Comparison of ENCODE assay signal across 8 cellular contexts in the genomic region with DNA sequence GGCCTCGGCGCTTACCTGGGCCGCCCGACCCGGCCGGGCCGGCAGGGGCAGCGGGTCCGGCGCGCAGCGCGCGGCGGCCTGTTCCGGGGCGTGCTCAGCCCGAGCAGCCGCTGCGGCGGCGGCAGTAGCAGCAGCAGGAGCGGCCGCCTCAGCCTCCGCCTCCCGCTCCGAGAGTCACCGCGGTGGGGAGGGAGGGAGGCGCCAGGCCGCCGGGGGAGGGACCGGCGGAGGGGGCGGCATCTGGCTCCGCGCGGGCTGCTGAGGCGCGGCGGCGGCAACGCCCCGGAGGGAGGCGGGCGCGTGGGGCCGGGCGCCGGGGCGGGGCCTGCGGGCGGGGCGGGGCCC. TPM values are rescaled to one million over a fixed set of nuclear protein-coding genes. Genes with fewer than 3 reads are reported as not detected.
DNase-seq lines count a peak whose midpoint lies in the region; ATAC-seq and TF ChIP-seq lines count a peak whose summit lies in the region.

A gene with protein sequence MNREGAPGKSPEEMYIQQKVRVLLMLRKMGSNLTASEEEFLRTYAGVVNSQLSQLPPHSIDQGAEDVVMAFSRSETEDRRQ (minus strand): TSS at position 190 of the 345 bp plus-strand sequence. CDS start 38,205 bp downstream, outside the sequence.

- H3K79me2 ChIP-seq in Karpas-422 (ENCODE audit: low read length) = no peaks in the 10 kb centered on the region

- peak within 1 kb of the TSS; percentile 90 for H3K4me2 ChIP-seq in Karpas-422 (ENCODE audit: low read depth, low read length, poor library complexity, severe bottlenecking)

- under 1% methylated on average over 54 of the region's 54 CpGs for WGBS in liver

- H2AFZ ChIP-seq in Karpas-422 (ENCODE audit: low read length) = peak within 1 kb of the TSS; percentile 99

- TF ChIP-seq POLR2A in GM10847 (IDR thresholded peaks at IDR 0.05; ENCODE audit: extremely low read depth, insufficient read length) (peak; percentile 47), breast epithelium (IDR thresholded peaks at IDR 0.05) (no peak)

- H3K4me3 ChIP-seq in Karpas-422 (ENCODE audit: low read length) (peak within 1 kb of the TSS; percentile 88), breast epithelium (peak within 1 kb of the TSS; percentile 87 to 93 (median 92)), liver (ENCODE audit: low read depth in 1 of 3, low read length in 3 of 3) (peak within 1 kb of the TSS; percentile 65 to 97 (median 73)), thoracic aorta (peak within 1 kb of the TSS; percentile 96)

- no peaks in the 10 kb centered on the region for H4K20me1 ChIP-seq in Karpas-422 (ENCODE audit: insufficient read depth, low read depth, low read length)

- no peaks in the 10 kb centered on the region for H3K9me3 ChIP-seq in Karpas-422 (ENCODE audit: low read length)
- no peaks in the 10 kb centered on the region for H3K9me3 ChIP-seq in breast epithelium
- H3K9me3 ChIP-seq in liver (ENCODE audit: control insufficient read depth in 4 of 4, low read length in 3 of 4) = no peaks in the 10 kb centered on the region
- no peaks in the 10 kb centered on the region for H3K9me3 ChIP-seq in thoracic aorta

- TF ChIP-seq CTCF in breast epithelium (IDR thresholded peaks at IDR 0.05) (no peak), liver (IDR thresholded peaks at IDR 0.05; ENCODE audit: low read depth, low read length, missing input control) (no peak), thoracic aorta (IDR thresholded peaks at IDR 0.05) (no peak)

- H3K9ac ChIP-seq in Karpas-422 (ENCODE audit: low read length) = peak within 1 kb of the TSS; percentile 77
- peak within 1 kb of the TSS; percentile 52 to 88 for H3K9ac ChIP-seq in liver (ENCODE audit: low read depth in 1 of 2, low read length in 2 of 2)

- H3K27me3 ChIP-seq in Karpas-422 (ENCODE audit: low read length) (no peaks in the 10 kb centered on the region), breast epithelium (no peaks in the 10 kb centered on the region), liver (ENCODE audit: control insufficient read depth in 4 of 4, insufficient read depth in 4 of 4, low read length in 3 of 4) (no peaks in the 10 kb centered on the region), thoracic aorta (replicated peaks; ENCODE audit: insufficient read depth) (no peaks in the 10 kb centered on the region)

- peak within 1 kb of the TSS; percentile 82 for H3K27ac ChIP-seq in Karpas-422 (ENCODE audit: low read length)
- peak within 1 kb of the TSS; percentile 95 to 96 for H3K27ac ChIP-seq in breast epithelium
- H3K27ac ChIP-seq in liver (ENCODE audit: low read depth in 1 of 2, low read length in 2 of 2) = peak within 1 kb of the TSS; percentile 81 to 84
- H3K27ac ChIP-seq in thoracic aorta = peak within 1 kb of the TSS; percentile 98 to 99

- DNase-seq in Karpas-422 = no peak
- DNase-seq in breast epithelium (ENCODE audit: low spot score in 2 of 2) = no peak
- DNase-seq in thoracic aorta (ENCODE audit: low spot score) = no peak
- no peak for DNase-seq in pons (ENCODE audit: low spot score)
- DNase-seq in head of caudate nucleus = no peak

- no peak for TF ChIP-seq RAD21 in liver (IDR thresholded peaks at IDR 0.05)

- ATAC-seq in GM21619 (IDR thresholded peaks at IDR 0.05; ENCODE audit: unreplicated experiment) = peak; percentile 70
- ATAC-seq in thoracic aorta (ENCODE audit: insufficient number of reproducible peaks, low FRiP score, low read depth) = no peak

- H3K36me3 ChIP-seq in Karpas-422 (ENCODE audit: insufficient read depth, low read length) (no peaks in the 10 kb centered on the region), breast epithelium (no peaks in the 10 kb centered on the region), liver (ENCODE audit: control insufficient read depth in 4 of 4, insufficient read depth in 3 of 4, low read depth in 1 of 4, low read length in 3 of 4) (no peaks in the 10 kb centered on the region), thoracic aorta (no peaks in the 10 kb centered on the region)

- H3K9me2 ChIP-seq in Karpas-422 (replicated peaks; ENCODE audit: insufficient read depth, low read length) = no peaks in the 10 kb centered on the region

- H3K4me1 ChIP-seq in Karpas-422 (ENCODE audit: low read length) (peaks cover 19% of the 10 kb centered on the region), breast epithelium (peaks cover 4 to 5% of the 10 kb centered on the region in 2 donors), liver (ENCODE audit: control insufficient read depth in 4 of 4, insufficient read depth in 4 of 4, low read length in 3 of 4) (peaks cover 3 to 32% (median 17%) of the 10 kb centered on the region in 4 donors), thoracic aorta (ENCODE audit: control insufficient read depth in 1 of 2, low read depth in 2 of 2) (peaks cover 12 to 21% of the 10 kb centered on the region in 2 donors)

- intact Hi-C loops in breast epithelium (cut with DNase I; ENCODE audit: low total_unique reads) (no loop called here), head of caudate nucleus (cut with DNase I) (loop anchor here (2.0 kb wide), 1 partner anchor 33 kb away; a partner anchor contains a TSS)

TF ChIP-seq in liver, 16 proteins besides CTCF, POLR2A, EP300 and RAD21:
- TF ChIP-seq JUND (IDR thresholded peaks at IDR 0.05) (no peak), HNF4G (IDR thresholded peaks at IDR 0.05) (no peak), TAF1 (conservative IDR thresholded peaks at IDR 0.05) (no peak), FOXA1 (IDR thresholded peaks at IDR 0.05) (no peak), FOXA2 (IDR thresholded peaks at IDR 0.05) (no peak), SP1 (IDR thresholded peaks at IDR 0.05) (no peak), GABPA (IDR thresholded peaks at IDR 0.05 in 1 of 2, conservative IDR thresholded peaks at IDR 0.05 in 1 of 2) (no peak), HNF4A (conservative IDR thresholded peaks at IDR 0.05) (no peak), NR2F2 (IDR thresholded peaks at IDR 0.05) (no peak), EGR1 (IDR thresholded peaks at IDR 0.05; ENCODE audit: low read depth in 2 of 2) (no peak), RXRA (IDR thresholded peaks at IDR 0.05) (no peak), YY1 (IDR thresholded peaks at IDR 0.05) (no peak)
- TF ChIP-seq, protein P1, sequence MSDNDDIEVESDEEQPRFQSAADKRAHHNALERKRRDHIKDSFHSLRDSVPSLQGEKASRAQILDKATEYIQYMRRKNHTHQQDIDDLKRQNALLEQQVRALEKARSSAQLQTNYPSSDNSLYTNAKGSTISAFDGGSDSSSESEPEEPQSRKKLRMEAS (IDR thresholded peaks at IDR 0.05) = no peak
- TF ChIP-seq, protein P2, sequence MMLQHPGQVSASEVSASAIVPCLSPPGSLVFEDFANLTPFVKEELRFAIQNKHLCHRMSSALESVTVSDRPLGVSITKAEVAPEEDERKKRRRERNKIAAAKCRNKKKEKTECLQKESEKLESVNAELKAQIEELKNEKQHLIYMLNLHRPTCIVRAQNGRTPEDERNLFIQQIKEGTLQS (IDR thresholded peaks at IDR 0.05) = no peak
- TF ChIP-seq, protein P3, sequence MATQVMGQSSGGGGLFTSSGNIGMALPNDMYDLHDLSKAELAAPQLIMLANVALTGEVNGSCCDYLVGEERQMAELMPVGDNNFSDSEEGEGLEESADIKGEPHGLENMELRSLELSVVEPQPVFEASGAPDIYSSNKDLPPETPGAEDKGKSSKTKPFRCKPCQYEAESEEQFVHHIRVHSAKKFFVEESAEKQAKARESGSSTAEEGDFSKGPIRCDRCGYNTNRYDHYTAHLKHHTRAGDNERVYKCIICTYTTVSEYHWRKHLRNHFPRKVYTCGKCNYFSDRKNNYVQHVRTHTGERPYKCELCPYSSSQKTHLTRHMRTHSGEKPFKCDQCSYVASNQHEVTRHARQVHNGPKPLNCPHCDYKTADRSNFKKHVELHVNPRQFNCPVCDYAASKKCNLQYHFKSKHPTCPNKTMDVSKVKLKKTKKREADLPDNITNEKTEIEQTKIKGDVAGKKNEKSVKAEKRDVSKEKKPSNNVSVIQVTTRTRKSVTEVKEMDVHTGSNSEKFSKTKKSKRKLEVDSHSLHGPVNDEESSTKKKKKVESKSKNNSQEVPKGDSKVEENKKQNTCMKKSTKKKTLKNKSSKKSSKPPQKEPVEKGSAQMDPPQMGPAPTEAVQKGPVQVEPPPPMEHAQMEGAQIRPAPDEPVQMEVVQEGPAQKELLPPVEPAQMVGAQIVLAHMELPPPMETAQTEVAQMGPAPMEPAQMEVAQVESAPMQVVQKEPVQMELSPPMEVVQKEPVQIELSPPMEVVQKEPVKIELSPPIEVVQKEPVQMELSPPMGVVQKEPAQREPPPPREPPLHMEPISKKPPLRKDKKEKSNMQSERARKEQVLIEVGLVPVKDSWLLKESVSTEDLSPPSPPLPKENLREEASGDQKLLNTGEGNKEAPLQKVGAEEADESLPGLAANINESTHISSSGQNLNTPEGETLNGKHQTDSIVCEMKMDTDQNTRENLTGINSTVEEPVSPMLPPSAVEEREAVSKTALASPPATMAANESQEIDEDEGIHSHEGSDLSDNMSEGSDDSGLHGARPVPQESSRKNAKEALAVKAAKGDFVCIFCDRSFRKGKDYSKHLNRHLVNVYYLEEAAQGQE (IDR thresholded peaks at IDR 0.05) = no peak
- TF ChIP-seq, protein P4, sequence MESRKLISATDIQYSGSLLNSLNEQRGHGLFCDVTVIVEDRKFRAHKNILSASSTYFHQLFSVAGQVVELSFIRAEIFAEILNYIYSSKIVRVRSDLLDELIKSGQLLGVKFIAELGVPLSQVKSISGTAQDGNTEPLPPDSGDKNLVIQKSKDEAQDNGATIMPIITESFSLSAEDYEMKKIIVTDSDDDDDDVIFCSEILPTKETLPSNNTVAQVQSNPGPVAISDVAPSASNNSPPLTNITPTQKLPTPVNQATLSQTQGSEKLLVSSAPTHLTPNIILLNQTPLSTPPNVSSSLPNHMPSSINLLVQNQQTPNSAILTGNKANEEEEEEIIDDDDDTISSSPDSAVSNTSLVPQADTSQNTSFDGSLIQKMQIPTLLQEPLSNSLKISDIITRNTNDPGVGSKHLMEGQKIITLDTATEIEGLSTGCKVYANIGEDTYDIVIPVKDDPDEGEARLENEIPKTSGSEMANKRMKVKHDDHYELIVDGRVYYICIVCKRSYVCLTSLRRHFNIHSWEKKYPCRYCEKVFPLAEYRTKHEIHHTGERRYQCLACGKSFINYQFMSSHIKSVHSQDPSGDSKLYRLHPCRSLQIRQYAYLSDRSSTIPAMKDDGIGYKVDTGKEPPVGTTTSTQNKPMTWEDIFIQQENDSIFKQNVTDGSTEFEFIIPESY (IDR thresholded peaks at IDR 0.05) = no peak

RNA-seq across cellular contexts. Expression of the gene that starts here (rescaled TPM):
- 4.2 and 11.9 TPM in 2 replicates for total RNA-seq in Karpas-422 (2014; rRNA removed; shearing (Covaris generic); ENCODE audit: low replicate concordance)
- 10 to 100 TPM; 25.9 to 37.9 (median 29.5) TPM for total RNA-seq in breast epithelium
- 10 to 100 TPM in 1 of 2 donors, 1 to 10 TPM in 1; 8.6 to 10.6 TPM for total RNA-seq in liver
- 10 to 100 TPM in 1 of 2 donors, 1 to 10 TPM in 1; 6.7 to 10.6 TPM for polyA plus RNA-seq in liver
- total RNA-seq in thoracic aorta = 10 to 100 TPM; 13.4 to 22.3 TPM
